In genomic region chr1:16612332-16613172, GRCh38 we compare ENCODE assay signal across 1 cellular context.
A peak's percentile ranks its signal among the peaks of the same experiment; 100 is the strongest.
TF ChIP-seq lines count a peak whose summit lies in the region.

No MANE protein-coding gene starts in this region.

TF ChIP-seq in K562, 482 proteins besides CTCF, POLR2A, EP300 and RAD21 (continued from another document and continues in another):
- TF ChIP-seq, protein P1, sequence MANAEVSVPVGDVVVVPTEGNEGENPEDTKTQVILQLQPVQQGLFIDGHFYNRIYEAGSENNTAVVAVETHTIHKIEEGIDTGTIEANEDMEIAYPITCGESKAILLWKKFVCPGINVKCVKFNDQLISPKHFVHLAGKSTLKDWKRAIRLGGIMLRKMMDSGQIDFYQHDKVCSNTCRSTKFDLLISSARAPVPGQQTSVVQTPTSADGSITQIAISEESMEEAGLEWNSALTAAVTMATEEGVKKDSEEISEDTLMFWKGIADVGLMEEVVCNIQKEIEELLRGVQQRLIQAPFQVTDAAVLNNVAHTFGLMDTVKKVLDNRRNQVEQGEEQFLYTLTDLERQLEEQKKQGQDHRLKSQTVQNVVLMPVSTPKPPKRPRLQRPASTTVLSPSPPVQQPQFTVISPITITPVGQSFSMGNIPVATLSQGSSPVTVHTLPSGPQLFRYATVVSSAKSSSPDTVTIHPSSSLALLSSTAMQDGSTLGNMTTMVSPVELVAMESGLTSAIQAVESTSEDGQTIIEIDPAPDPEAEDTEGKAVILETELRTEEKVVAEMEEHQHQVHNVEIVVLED (CRISPR knock-in tag; IDR thresholded peaks at IDR 0.05), result no peak; the same call in 1 of the 2 replicates
- TF ChIP-seq ZBTB9 (CRISPR knock-in tag; IDR thresholded peaks at IDR 0.05) (no peak; the same call in 1 of the 2 replicates), NR2C1 (IDR thresholded peaks at IDR 0.05) (no peak), NR2C1 (tag; IDR thresholded peaks at IDR 0.05) (no peak), ZNF280B (CRISPR knock-in tag; IDR thresholded peaks at IDR 0.05) (no peak), KLF13 (tag; IDR thresholded peaks at IDR 0.05; ENCODE audit: borderline replicate concordance, low read depth) (no peak), FOSL1 (tag; conservative IDR thresholded peaks at IDR 0.05) (no peak), ZBTB17 (CRISPR knock-in tag; IDR thresholded peaks at IDR 0.05) (peak; percentile 73), MED1 (CRISPR knock-in tag; IDR thresholded peaks at IDR 0.05; ENCODE audit: borderline replicate concordance) (no peak), ZNF57 (CRISPR knock-in tag; IDR thresholded peaks at IDR 0.05) (peak; percentile 7; the same call in 1 of the 2 replicates), HDGF (IDR thresholded peaks at IDR 0.05) (no peak), ZNF583 (CRISPR knock-in tag; IDR thresholded peaks at IDR 0.05) (no peak; the same call in 1 of the 2 replicates), SRF (CRISPR knock-in tag; IDR thresholded peaks at IDR 0.05) (no peak), AFF1 (IDR thresholded peaks at IDR 0.05; ENCODE audit: low read depth in 1 of 2, partially characterized antibody in 2 of 2) (no peak), KHSRP (IDR thresholded peaks at IDR 0.05) (no peak), ZNF785 (CRISPR knock-in tag; IDR thresholded peaks at IDR 0.05) (no peak), PHB2 (IDR thresholded peaks at IDR 0.05; ENCODE audit: low read depth) (no peak), ELF2 (CRISPR knock-in tag; IDR thresholded peaks at IDR 0.05) (no peak), KDM2B (CRISPR knock-in tag; IDR thresholded peaks at IDR 0.05) (peak; percentile 91), ILF3 (IDR thresholded peaks at IDR 0.05; ENCODE audit: borderline replicate concordance) (no peak), SRSF1 (IDR thresholded peaks at IDR 0.05; ENCODE audit: low read depth, low read length) (no peak), CBFB (CRISPR knock-in tag; IDR thresholded peaks at IDR 0.05) (no peak), MLX (CRISPR knock-in tag; conservative IDR thresholded peaks at IDR 0.05) (peak in 1 of 2 experiments; percentile 62; a peak in 3 of 4 replicates), SOX6 (IDR thresholded peaks at IDR 0.05) (no peak), NR2C2 (CRISPR knock-in tag; IDR thresholded peaks at IDR 0.05) (no peak), NR2C2 (tag; IDR thresholded peaks at IDR 0.05) (no peak), ZNF717 (CRISPR knock-in tag; IDR thresholded peaks at IDR 0.05) (no peak), ZNF518B (CRISPR knock-in tag; IDR thresholded peaks at IDR 0.05) (no peak), SPI1 (IDR thresholded peaks at IDR 0.05; ENCODE audit: borderline replicate concordance, low read depth, low read length) (peak; percentile 73), NONO (IDR thresholded peaks at IDR 0.05; ENCODE audit: low read depth in 2 of 2, low read length in 1 of 2) (no peak), MXD1 (CRISPR knock-in tag; IDR thresholded peaks at IDR 0.05; ENCODE audit: borderline replicate concordance, poor library complexity, severe bottlenecking) (no peak), ZFP1 (CRISPR knock-in tag; IDR thresholded peaks at IDR 0.05) (no peak), ILK (tag; IDR thresholded peaks at IDR 0.05; ENCODE audit: borderline replicate concordance, low read depth) (peak; percentile 61; the same call in 1 of the 2 replicates), HSF4 (CRISPR knock-in tag; IDR thresholded peaks at IDR 0.05; ENCODE audit: borderline replicate concordance) (no peak), CBX3 (IDR thresholded peaks at IDR 0.05; ENCODE audit: borderline replicate concordance in 1 of 2, low read length in 2 of 2) (no peak), LCOR (CRISPR knock-in tag; IDR thresholded peaks at IDR 0.05) (no peak), COPS2 (conservative IDR thresholded peaks at IDR 0.05) (no peak), DACH1 (IDR thresholded peaks at IDR 0.05; ENCODE audit: partially characterized antibody) (no peak), ZNF232 (CRISPR knock-in tag; IDR thresholded peaks at IDR 0.05) (no peak), ZBTB1 (CRISPR knock-in tag; IDR thresholded peaks at IDR 0.05; ENCODE audit: borderline replicate concordance, low read depth) (no peak), ZNF398 (CRISPR knock-in tag; IDR thresholded peaks at IDR 0.05) (no peak), MYC (IDR thresholded peaks at IDR 0.05; ENCODE audit: low read depth, low read length) (peak; percentile 40; the same call in 1 of the 2 replicates), MYC (CRISPR knock-in tag; IDR thresholded peaks at IDR 0.05; ENCODE audit: borderline replicate concordance, low read depth) (no peak), ELF4 (CRISPR knock-in tag; IDR thresholded peaks at IDR 0.05) (peak; percentile 93), HEY1 (CRISPR knock-in tag; IDR thresholded peaks at IDR 0.05; ENCODE audit: borderline replicate concordance) (no peak), NR3C1 (CRISPR knock-in tag; IDR thresholded peaks at IDR 0.05) (no peak), SREBF1 (IDR thresholded peaks at IDR 0.05; ENCODE audit: borderline replicate concordance, low read depth, low read length) (no peak), CBX1 (IDR thresholded peaks at IDR 0.05; ENCODE audit: low read depth) (no peak), FUS (optimal IDR thresholded peaks at IDR 0.05; ENCODE audit: low read depth, low read length) (no peak)
- TF ChIP-seq, protein P2, sequence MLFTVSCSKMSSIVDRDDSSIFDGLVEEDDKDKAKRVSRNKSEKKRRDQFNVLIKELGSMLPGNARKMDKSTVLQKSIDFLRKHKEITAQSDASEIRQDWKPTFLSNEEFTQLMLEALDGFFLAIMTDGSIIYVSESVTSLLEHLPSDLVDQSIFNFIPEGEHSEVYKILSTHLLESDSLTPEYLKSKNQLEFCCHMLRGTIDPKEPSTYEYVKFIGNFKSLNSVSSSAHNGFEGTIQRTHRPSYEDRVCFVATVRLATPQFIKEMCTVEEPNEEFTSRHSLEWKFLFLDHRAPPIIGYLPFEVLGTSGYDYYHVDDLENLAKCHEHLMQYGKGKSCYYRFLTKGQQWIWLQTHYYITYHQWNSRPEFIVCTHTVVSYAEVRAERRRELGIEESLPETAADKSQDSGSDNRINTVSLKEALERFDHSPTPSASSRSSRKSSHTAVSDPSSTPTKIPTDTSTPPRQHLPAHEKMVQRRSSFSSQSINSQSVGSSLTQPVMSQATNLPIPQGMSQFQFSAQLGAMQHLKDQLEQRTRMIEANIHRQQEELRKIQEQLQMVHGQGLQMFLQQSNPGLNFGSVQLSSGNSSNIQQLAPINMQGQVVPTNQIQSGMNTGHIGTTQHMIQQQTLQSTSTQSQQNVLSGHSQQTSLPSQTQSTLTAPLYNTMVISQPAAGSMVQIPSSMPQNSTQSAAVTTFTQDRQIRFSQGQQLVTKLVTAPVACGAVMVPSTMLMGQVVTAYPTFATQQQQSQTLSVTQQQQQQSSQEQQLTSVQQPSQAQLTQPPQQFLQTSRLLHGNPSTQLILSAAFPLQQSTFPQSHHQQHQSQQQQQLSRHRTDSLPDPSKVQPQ (CRISPR knock-in tag; IDR thresholded peaks at IDR 0.05; ENCODE audit: borderline replicate concordance), result no peak
- TF ChIP-seq, protein P3, sequence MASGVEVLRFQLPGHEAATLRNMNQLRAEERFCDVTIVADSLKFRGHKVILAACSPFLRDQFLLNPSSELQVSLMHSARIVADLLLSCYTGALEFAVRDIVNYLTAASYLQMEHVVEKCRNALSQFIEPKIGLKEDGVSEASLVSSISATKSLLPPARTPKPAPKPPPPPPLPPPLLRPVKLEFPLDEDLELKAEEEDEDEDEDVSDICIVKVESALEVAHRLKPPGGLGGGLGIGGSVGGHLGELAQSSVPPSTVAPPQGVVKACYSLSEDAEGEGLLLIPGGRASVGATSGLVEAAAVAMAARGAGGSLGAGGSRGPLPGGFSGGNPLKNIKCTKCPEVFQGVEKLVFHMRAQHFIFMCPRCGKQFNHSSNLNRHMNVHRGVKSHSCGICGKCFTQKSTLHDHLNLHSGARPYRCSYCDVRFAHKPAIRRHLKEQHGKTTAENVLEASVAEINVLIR (CRISPR knock-in tag; IDR thresholded peaks at IDR 0.05), result no peak
